ENCODE assay signal across 15 cellular contexts in genomic region chr5:80250801-80251200, GRCh38. TPM values are rescaled to one million over a fixed set of nuclear protein-coding genes. Genes with fewer than 3 reads are reported as not detected.
DNase-seq lines count a peak whose midpoint lies in the region; ATAC-seq, FAIRE-seq and TF ChIP-seq lines count a peak whose summit lies in the region.
"Had no signal": no experiment of that assay in that cellular context is flagged by ENCODE, and none has a peak within 500 bp of the region (broad histone marks: within the 10 kb centered on the region; RNA-seq: fewer than 3 reads in every experiment).

No MANE protein-coding gene starts in this region.

- H3K27ac ChIP-seq in BLaER1: peak overlapping the region; percentile 36; the same call in 1 of the 2 replicates
- H3K27ac ChIP-seq in CD4-positive, alpha-beta T cell (ENCODE audit: low read depth, low read length): no peak overlapping the region
- H3K27ac ChIP-seq in RWPE1: peak overlapping the region; percentile 91
- H3K27ac ChIP-seq in HepG2 (ENCODE audit: extremely low read length, insufficient read depth, low read length): peak overlapping the region; percentile 7
- H3K27ac ChIP-seq: lower lobe of right lung had no signal

- peak overlapping the region; percentile 43 for H3K4me3 Mint-ChIP-seq in CD4-positive, alpha-beta T cell

- ATAC-seq in CD4-positive, alpha-beta T cell (ENCODE audit: poor library complexity): no peak
- ATAC-seq in HepG2 (no peak), GM21390 (IDR thresholded peaks at IDR 0.05; ENCODE audit: unreplicated experiment) (no peak)
- ATAC-seq: body of pancreas, lower lobe of right lung had no signal

- H3K9ac ChIP-seq in BLaER1 (no peak overlapping the region), HepG2 (ENCODE audit: insufficient read depth, low read depth, low read length) (no peak overlapping the region)

- H3K79me2 ChIP-seq in HepG2 (ENCODE audit: insufficient read depth, low read length): peaks cover 92% of the 10 kb centered on the region

- no peak for TF ChIP-seq CTCF in CD4-positive, alpha-beta T cell (IDR thresholded peaks at IDR 0.05)
- no peak for TF ChIP-seq CTCF in RWPE1 (conservative IDR thresholded peaks at IDR 0.05; ENCODE audit: low read depth)
- no peak for TF ChIP-seq CTCF in HepG2 (CRISPR knock-in tag; IDR thresholded peaks at IDR 0.05)

- no peak for TF ChIP-seq RAD21 in HepG2 (CRISPR knock-in tag; IDR thresholded peaks at IDR 0.05)

- H2AFZ ChIP-seq in HepG2 (ENCODE audit: low read length): no peak overlapping the region

- intact Hi-C loops in CD4-positive, alpha-beta T cell (cut with DNase I, micrococcal nuclease): loop anchor here (5.0 to 10.0 kb wide), 3 partner anchors 38 to 404 kb away; partner anchors contain the start of genes DHFR (in 1 of the 2) and MSH3 (in 1 of the 2)
- intact Hi-C loops in HepG2 (cut with micrococcal nuclease; ENCODE audit: unreplicated experiment): no loop called here

- H3K27ac Mint-ChIP-seq in CD4-positive, alpha-beta T cell: peak overlapping the region; percentile 92

- peaks cover 79% of the 10 kb centered on the region for H3K36me3 ChIP-seq in BLaER1
- H3K36me3 ChIP-seq in HepG2 (replicated peaks in 1 of 2; ENCODE audit: control insufficient read depth in 1 of 2, insufficient read depth in 2 of 2, low read length in 2 of 2): no peaks in the 10 kb centered on the region; a peak in 1 of 5 replicates
- no peaks in the 10 kb centered on the region; the same call in 1 of the 2 replicates for H3K36me3 ChIP-seq in HAP-1 (replicated peaks)
- H3K36me3 ChIP-seq: lower lobe of right lung had no signal

- no TSS peak for BruUV-seq in HepG2 (replicated peaks; lab: Mats Ljungman, UMichigan)

- no peaks in the 10 kb centered on the region for H3K9me3 Mint-ChIP-seq in CD4-positive, alpha-beta T cell

- H3K36me3 Mint-ChIP-seq in CD4-positive, alpha-beta T cell (ENCODE audit: low read depth): peaks cover 68% of the 10 kb centered on the region

- CTCF ChIA-PET in CD4-positive, alpha-beta T cell (lab: Charles Lee): interaction anchor here (1.1 kb wide), 1 partner anchor 159 kb away, joined by 5 read pairs; no protein-coding TSS in a partner anchor
- CTCF ChIA-PET in RWPE1 (lab: Yijun Ruan, JAX): interaction anchor here (0.5 to 0.7 kb wide), 2 partner anchors 63 to 64 kb away, joined by 3 read pairs; no protein-coding TSS in a partner anchor
- CTCF ChIA-PET in HepG2 (lab: Yijun Ruan, JAX; ENCODE audit: low intra/inter-chr PET ratio, low total read pairs): no interaction called here

- H3K27me3 Mint-ChIP-seq in CD4-positive, alpha-beta T cell: no peaks in the 10 kb centered on the region

- H4K20me1 ChIP-seq in BLaER1: peaks cover 100% of the 10 kb centered on the region
- H4K20me1 ChIP-seq in HepG2 (ENCODE audit: insufficient read depth, low read length): peaks cover 4% of the 10 kb centered on the region

- H3K9me3 ChIP-seq in BLaER1 (peaks cover 14% of the 10 kb centered on the region), HepG2 (ENCODE audit: low read length) (no peaks in the 10 kb centered on the region), HAP-1 (no peaks in the 10 kb centered on the region)
- no peaks in the 10 kb centered on the region for H3K9me3 ChIP-seq in CD4-positive, alpha-beta T cell (ENCODE audit: control insufficient read depth, low read length)
- H3K9me3 ChIP-seq: lower lobe of right lung had no signal

- peaks cover 83% of the 10 kb centered on the region for H3K4me1 ChIP-seq in BLaER1
- peaks cover 83% of the 10 kb centered on the region for H3K4me1 ChIP-seq in HepG2 (ENCODE audit: insufficient read depth, low read length)
- H3K4me1 ChIP-seq in HAP-1: peaks cover 27% of the 10 kb centered on the region

- TF ChIP-seq POLR2A in HepG2 (IDR thresholded peaks at IDR 0.05; ENCODE audit: insufficient read depth in 1 of 2, low read depth in 2 of 2, low read length in 2 of 2): no peak

- no peak for TF ChIP-seq EP300 in HepG2 (IDR thresholded peaks at IDR 0.05; ENCODE audit: low read depth in 2 of 2, low read length in 2 of 2)
- no peak for TF ChIP-seq EP300 in HepG2 (CRISPR knock-in tag; IDR thresholded peaks at IDR 0.05; ENCODE audit: borderline replicate concordance)

- 66% methylated on average over 7 of the region's 7 CpGs for WGBS in HepG2 (ENCODE audit: low lambda C conversion rate)

- in situ Hi-C loops in HepG2 (cut with HindIII; ENCODE audit: extremely low pct_ligation_motif_present, low pct_unique_long_range_greater_than_20kb): no loop called here
- in situ Hi-C loops in HAP-1 (cut with MboI; ENCODE audit: low sequenced_read_pairs): no loop called here

- DNase-seq in CD4-positive, alpha-beta T cell: no peak
- DNase-seq in RWPE1 (ENCODE audit: low spot score): no peak
- no peak for DNase-seq in HepG2 (ENCODE audit: low spot score)
- no peak for DNase-seq in HAP-1 (ENCODE audit: low spot score in 2 of 2)
- DNase-seq in UCSD-AML1 (lab: John Stamatoyannopoulos, UW; ENCODE audit: unreplicated experiment): no peak
- DNase-seq in T-helper 9 cell: no peak
- DNase-seq: activated naive CD4-positive, alpha-beta T cell treated with Interleukin-2 at 50 U/mL for 16 hours; body of pancreas; NCI-H1436 treated with DMSO at 0.1 percent for 48 hours; NCI-H2227 treated with DMSO at 0.1 percent for 48 hours; posterior cingulate gyrus had no signal

- H3K4me3 ChIP-seq in BLaER1: no peak overlapping the region
- no peak overlapping the region for H3K4me3 ChIP-seq in HepG2 (replicated peaks in 1 of 3; ENCODE audit: insufficient read depth in 1 of 3, low read depth in 2 of 3, low read length in 3 of 3)
- no peak overlapping the region for H3K4me3 ChIP-seq in HAP-1
- H3K4me3 ChIP-seq: body of pancreas, lower lobe of right lung had no signal

- POLR2A ChIA-PET in CD4-positive, alpha-beta T cell (lab: Charles Lee): interaction anchor here (1.3 to 7.5 kb wide), 4 partner anchors 66 to 159 kb away, joined by 3 to 120 read pairs (median 3); no protein-coding TSS in a partner anchor
- POLR2A ChIA-PET in RWPE1 (lab: Yijun Ruan, JAX; ENCODE audit: low non-redundant PET): no interaction called here
- POLR2A ChIA-PET in HepG2 (lab: Yijun Ruan, JAX): interaction anchor here (1.2 to 2.7 kb wide), 2 partner anchors 46 to 69 kb away, joined by 5 to 13 read pairs; no protein-coding TSS in a partner anchor

- peaks cover 84% of the 10 kb centered on the region for H3K4me1 Mint-ChIP-seq in CD4-positive, alpha-beta T cell (ENCODE audit: low read depth)

- H3K4me2 ChIP-seq in BLaER1 (peak overlapping the region; percentile 98), HepG2 (ENCODE audit: low read depth, low read length) (0 out of 2 replicates have a peak overlapping the region, but pooled peaks have one; percentile 18)

- no peaks in the 10 kb centered on the region for H3K27me3 ChIP-seq in BLaER1
- H3K27me3 ChIP-seq in CD4-positive, alpha-beta T cell (ENCODE audit: control insufficient read depth, insufficient read depth, low read length): no peaks in the 10 kb centered on the region
- no peaks in the 10 kb centered on the region; a peak in 1 of 5 replicates for H3K27me3 ChIP-seq in HepG2 (ENCODE audit: control insufficient read depth in 1 of 2, insufficient read depth in 2 of 2, low read length in 2 of 2)
- no peaks in the 10 kb centered on the region for H3K27me3 ChIP-seq in HAP-1 (ENCODE audit: low read depth)
- H3K27me3 ChIP-seq: body of pancreas had no signal

- FAIRE-seq in HepG2 (lab: Jason Lieb, UNC): no peak
- FAIRE-seq: GM12892 had no signal

RNA-seq across cellular contexts. Expression of gene SERINC5, which starts 5.0 kb away (rescaled TPM):
- total RNA-seq in CD4-positive, alpha-beta T cell: 100 to 1,000 TPM; 115 to 123 TPM
- 22.8 and 23.1 TPM in 2 replicates for total RNA-seq in HepG2 (2016; rRNA removed; fragmentation: Illumina TruSeq; extraction: Trizol)
- 5.4 and 6.5 TPM in 2 replicates for total RNA-seq in HepG2 (2016; cell fraction: cytosol; rRNA removed; fragmentation: Illumina TruSeq; extraction: Trizol; ENCODE audit: low read depth)
- total RNA-seq in HepG2 (2016; cell fraction: insoluble cytoplasmic fraction; rRNA removed; fragmentation: Illumina TruSeq; extraction: Trizol): 21.5 and 23.8 TPM in 2 replicates
- 9.0 and 9.4 TPM in 2 replicates for total RNA-seq in HepG2 (2016; cell fraction: membrane; rRNA removed; fragmentation: Illumina TruSeq; extraction: Trizol)
- 33.8 and 36.7 TPM in 2 replicates for total RNA-seq in HepG2 (2016; cell fraction: nucleus; rRNA removed; fragmentation: Illumina TruSeq; extraction: Trizol)
- polyA plus RNA-seq in HepG2 (2011; rRNA removed): 17.3 TPM in 2 replicates
- polyA plus RNA-seq in HepG2 (2011; cell fraction: cytosol; rRNA removed): 12.6 and 17.2 TPM in 2 replicates
- polyA plus RNA-seq in HepG2 (2011; cell fraction: nucleus; rRNA removed): 7.1 and 8.9 TPM in 2 replicates
- 19.5 and 21.6 TPM in 2 replicates for polyA plus RNA-seq in HepG2 (2012)
- 0.84 and 0.86 TPM in 2 replicates for polyA plus RNA-seq in HepG2 (2016; cell fraction: cytosol; fragmentation: Illumina TruSeq; extraction: Trizol; ENCODE audit: low read depth)
- 9.7 and 9.9 TPM in 2 replicates for polyA plus RNA-seq in HepG2 (2016; cell fraction: insoluble cytoplasmic fraction; fragmentation: Illumina TruSeq; extraction: Trizol; ENCODE audit: low read depth)
- polyA plus RNA-seq in HepG2 (2016; cell fraction: membrane; fragmentation: Illumina TruSeq; extraction: Trizol; ENCODE audit: low read depth): 2.2 and 3.1 TPM in 2 replicates
- 20.5 and 22.1 TPM in 2 replicates for polyA plus RNA-seq in HepG2 (2016; cell fraction: nucleus; fragmentation: Illumina TruSeq; extraction: Trizol; ENCODE audit: insufficient read depth, low read depth)
- 6.4 and 56.6 TPM in 2 replicates for polyA minus RNA-seq in HepG2 (2011; rRNA and poly(A)+ RNA removed; ENCODE audit: low replicate concordance)
- 25.1 and 29.5 TPM in 2 replicates for polyA minus RNA-seq in HepG2 (2011; cell fraction: cytosol; rRNA and poly(A)+ RNA removed)
- polyA minus RNA-seq in HepG2 (2011; cell fraction: nucleus; rRNA and poly(A)+ RNA removed): 22.3 and 25.4 TPM in 2 replicates
